In genomic region chr1:24411963-24412362, GRCh38 we compare ENCODE assay signal across 1 cellular context.
TF ChIP-seq lines count a peak whose summit lies in the region.

No MANE protein-coding gene starts in this region.

TF ChIP-seq in K562, 482 proteins besides CTCF, POLR2A, EP300 and RAD21 (continues in another document):
- TF ChIP-seq LCOR (CRISPR knock-in tag; IDR thresholded peaks at IDR 0.05) (no peak), TRIM24 (IDR thresholded peaks at IDR 0.05) (peak in 1 of 2 experiments; percentile 23; a peak in 1 of 4 replicates), PYGO2 (tag; IDR thresholded peaks at IDR 0.05) (no peak), NCOR1 (IDR thresholded peaks at IDR 0.05) (peak; percentile 69), L3MBTL2 (IDR thresholded peaks at IDR 0.05) (no peak), TCF3 (CRISPR knock-in tag; IDR thresholded peaks at IDR 0.05) (peak; percentile 81), USF2 (CRISPR knock-in tag; IDR thresholded peaks at IDR 0.05) (no peak), CBFA2T3 (IDR thresholded peaks at IDR 0.05) (peak; percentile 89), TCF7L2 (IDR thresholded peaks at IDR 0.05; ENCODE audit: low read depth, low read length) (no peak), POLR3G (IDR thresholded peaks at IDR 0.05; ENCODE audit: extremely low read depth, insufficient read length, insufficient replicate concordance) (no peak), GATAD2A (IDR thresholded peaks at IDR 0.05) (no peak), U2AF1 (optimal IDR thresholded peaks at IDR 0.05; ENCODE audit: low read depth, low read length) (no peak), ZNF121 (CRISPR knock-in tag; conservative IDR thresholded peaks at IDR 0.05) (no peak), NFRKB (IDR thresholded peaks at IDR 0.05; ENCODE audit: low read depth) (no peak), EP400 (IDR thresholded peaks at IDR 0.05) (0 out of 2 replicates have a peak, but pooled peaks have one; percentile 34), CEBPZ (IDR thresholded peaks at IDR 0.05; ENCODE audit: borderline replicate concordance, low read depth, low read length) (no peak), MAFG (tag; conservative IDR thresholded peaks at IDR 0.05) (peak; percentile 89), ZZZ3 (IDR thresholded peaks at IDR 0.05) (no peak), ZNF696 (CRISPR knock-in tag; conservative IDR thresholded peaks at IDR 0.05) (no peak), DEAF1 (CRISPR knock-in tag; IDR thresholded peaks at IDR 0.05) (no peak), EHMT2 (IDR thresholded peaks at IDR 0.05) (peak; percentile 20), MEIS2 (IDR thresholded peaks at IDR 0.05; ENCODE audit: partially characterized antibody) (peak; percentile 24), RFX5 (IDR thresholded peaks at IDR 0.05; ENCODE audit: low read depth, low read length) (no peak), ZFP36 (IDR thresholded peaks at IDR 0.05; ENCODE audit: low read depth, low read length, partially characterized antibody) (no peak), TFAM (CRISPR knock-in tag; conservative IDR thresholded peaks at IDR 0.05) (no peak), CREB1 (IDR thresholded peaks at IDR 0.05) (no peak), CREB1 (CRISPR knock-in tag; IDR thresholded peaks at IDR 0.05) (no peak), TBL1XR1 (IDR thresholded peaks at IDR 0.05; ENCODE audit: low read length in 2 of 2) (no peak), MXD1 (CRISPR knock-in tag; IDR thresholded peaks at IDR 0.05; ENCODE audit: borderline replicate concordance, poor library complexity, severe bottlenecking) (no peak), XRCC4 (IDR thresholded peaks at IDR 0.05; ENCODE audit: extremely low read depth, insufficient read depth, insufficient read length) (no peak), ZC3H11A (IDR thresholded peaks at IDR 0.05; ENCODE audit: low read depth, low read length) (no peak), GATA2 (CRISPR knock-in tag; IDR thresholded peaks at IDR 0.05) (peak; percentile 67; the same call in 1 of the 2 replicates), TAF7 (tag; IDR thresholded peaks at IDR 0.05) (no peak), SMARCA4 (IDR thresholded peaks at IDR 0.05) (peak; percentile 63), ZNF316 (IDR thresholded peaks at IDR 0.05) (peak; percentile 90), DNMT1 (IDR thresholded peaks at IDR 0.05) (no peak), RNF2 (IDR thresholded peaks at IDR 0.05) (no peak), ARID3A (IDR thresholded peaks at IDR 0.05; ENCODE audit: borderline replicate concordance, low read depth, low read length) (no peak), ZNF699 (CRISPR knock-in tag; IDR thresholded peaks at IDR 0.05; ENCODE audit: insufficient replicate concordance) (no peak), SMAD4 (CRISPR knock-in tag; conservative IDR thresholded peaks at IDR 0.05) (no peak), ZNF551 (CRISPR knock-in tag; IDR thresholded peaks at IDR 0.05) (no peak), NFE2 (IDR thresholded peaks at IDR 0.05; ENCODE audit: low read depth) (peak; percentile 77), POLR2AphosphoS5 (IDR thresholded peaks at IDR 0.05; ENCODE audit: control insufficient read depth, insufficient read depth, low read depth, low read length) (peak; percentile 79), GTF2E2 (tag; IDR thresholded peaks at IDR 0.05) (no peak), SMARCE1 (IDR thresholded peaks at IDR 0.05) (peak; percentile 23), ZNF695 (CRISPR knock-in tag; IDR thresholded peaks at IDR 0.05) (no peak), MLLT1 (IDR thresholded peaks at IDR 0.05) (no peak; a peak in 1 of 4 replicates), MBD1 (CRISPR knock-in tag; IDR thresholded peaks at IDR 0.05) (no peak), GTF2F1 (IDR thresholded peaks at IDR 0.05; ENCODE audit: low read depth, low read length) (no peak), KLF16 (IDR thresholded peaks at IDR 0.05) (peak; percentile 26; the same call in 1 of the 2 replicates), ZNF445 (CRISPR knock-in tag; IDR thresholded peaks at IDR 0.05; ENCODE audit: low read depth) (no peak), FIP1L1 (IDR thresholded peaks at IDR 0.05; ENCODE audit: low read depth, low read length, poor library complexity, severe bottlenecking) (no peak)
- TF ChIP-seq, protein P1, sequence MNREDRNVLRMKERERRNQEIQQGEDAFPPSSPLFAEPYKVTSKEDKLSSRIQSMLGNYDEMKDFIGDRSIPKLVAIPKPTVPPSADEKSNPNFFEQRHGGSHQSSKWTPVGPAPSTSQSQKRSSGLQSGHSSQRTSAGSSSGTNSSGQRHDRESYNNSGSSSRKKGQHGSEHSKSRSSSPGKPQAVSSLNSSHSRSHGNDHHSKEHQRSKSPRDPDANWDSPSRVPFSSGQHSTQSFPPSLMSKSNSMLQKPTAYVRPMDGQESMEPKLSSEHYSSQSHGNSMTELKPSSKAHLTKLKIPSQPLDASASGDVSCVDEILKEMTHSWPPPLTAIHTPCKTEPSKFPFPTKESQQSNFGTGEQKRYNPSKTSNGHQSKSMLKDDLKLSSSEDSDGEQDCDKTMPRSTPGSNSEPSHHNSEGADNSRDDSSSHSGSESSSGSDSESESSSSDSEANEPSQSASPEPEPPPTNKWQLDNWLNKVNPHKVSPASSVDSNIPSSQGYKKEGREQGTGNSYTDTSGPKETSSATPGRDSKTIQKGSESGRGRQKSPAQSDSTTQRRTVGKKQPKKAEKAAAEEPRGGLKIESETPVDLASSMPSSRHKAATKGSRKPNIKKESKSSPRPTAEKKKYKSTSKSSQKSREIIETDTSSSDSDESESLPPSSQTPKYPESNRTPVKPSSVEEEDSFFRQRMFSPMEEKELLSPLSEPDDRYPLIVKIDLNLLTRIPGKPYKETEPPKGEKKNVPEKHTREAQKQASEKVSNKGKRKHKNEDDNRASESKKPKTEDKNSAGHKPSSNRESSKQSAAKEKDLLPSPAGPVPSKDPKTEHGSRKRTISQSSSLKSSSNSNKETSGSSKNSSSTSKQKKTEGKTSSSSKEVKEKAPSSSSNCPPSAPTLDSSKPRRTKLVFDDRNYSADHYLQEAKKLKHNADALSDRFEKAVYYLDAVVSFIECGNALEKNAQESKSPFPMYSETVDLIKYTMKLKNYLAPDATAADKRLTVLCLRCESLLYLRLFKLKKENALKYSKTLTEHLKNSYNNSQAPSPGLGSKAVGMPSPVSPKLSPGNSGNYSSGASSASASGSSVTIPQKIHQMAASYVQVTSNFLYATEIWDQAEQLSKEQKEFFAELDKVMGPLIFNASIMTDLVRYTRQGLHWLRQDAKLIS (CRISPR knock-in tag; IDR thresholded peaks at IDR 0.05) = no peak
- TF ChIP-seq, protein P2, sequence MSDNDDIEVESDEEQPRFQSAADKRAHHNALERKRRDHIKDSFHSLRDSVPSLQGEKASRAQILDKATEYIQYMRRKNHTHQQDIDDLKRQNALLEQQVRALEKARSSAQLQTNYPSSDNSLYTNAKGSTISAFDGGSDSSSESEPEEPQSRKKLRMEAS (CRISPR knock-in tag; IDR thresholded peaks at IDR 0.05) = peak; percentile 18; the same call in 1 of the 2 replicates
- TF ChIP-seq, protein P3, sequence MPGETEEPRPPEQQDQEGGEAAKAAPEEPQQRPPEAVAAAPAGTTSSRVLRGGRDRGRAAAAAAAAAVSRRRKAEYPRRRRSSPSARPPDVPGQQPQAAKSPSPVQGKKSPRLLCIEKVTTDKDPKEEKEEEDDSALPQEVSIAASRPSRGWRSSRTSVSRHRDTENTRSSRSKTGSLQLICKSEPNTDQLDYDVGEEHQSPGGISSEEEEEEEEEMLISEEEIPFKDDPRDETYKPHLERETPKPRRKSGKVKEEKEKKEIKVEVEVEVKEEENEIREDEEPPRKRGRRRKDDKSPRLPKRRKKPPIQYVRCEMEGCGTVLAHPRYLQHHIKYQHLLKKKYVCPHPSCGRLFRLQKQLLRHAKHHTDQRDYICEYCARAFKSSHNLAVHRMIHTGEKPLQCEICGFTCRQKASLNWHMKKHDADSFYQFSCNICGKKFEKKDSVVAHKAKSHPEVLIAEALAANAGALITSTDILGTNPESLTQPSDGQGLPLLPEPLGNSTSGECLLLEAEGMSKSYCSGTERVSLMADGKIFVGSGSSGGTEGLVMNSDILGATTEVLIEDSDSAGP (CRISPR knock-in tag; IDR thresholded peaks at IDR 0.05) = no peak
